In the genomic region with DNA sequence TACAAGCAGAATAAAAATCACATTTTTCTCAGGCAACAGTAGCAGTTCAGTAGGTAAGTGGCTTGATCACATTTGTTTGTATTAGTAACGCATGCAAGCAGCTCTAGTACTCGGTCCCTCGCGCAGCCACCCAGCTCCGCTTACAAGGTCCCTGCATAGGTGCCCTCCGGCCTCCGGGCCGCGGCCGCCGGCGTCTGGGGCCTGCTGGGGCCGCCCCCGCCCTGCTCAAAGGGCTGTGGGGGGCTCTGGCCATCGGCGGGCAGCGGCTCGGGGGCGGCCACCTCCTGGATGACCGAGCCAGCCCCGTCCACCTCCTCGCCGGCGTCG, we compare ENCODE assay signal across 1 cellular context.
TF ChIP-seq lines count a peak whose summit lies in the region.

No MANE protein-coding gene starts in this region.

TF ChIP-seq in endothelial cell of umbilical vein, 7 proteins besides CTCF, POLR2A, EP300 and RAD21:
- TF ChIP-seq MYC (IDR thresholded peaks at IDR 0.05; ENCODE audit: low read depth, low read length) (no peak), MAX (IDR thresholded peaks at IDR 0.05; ENCODE audit: insufficient read depth, insufficient read length) (no peak), GATA2 (IDR thresholded peaks at IDR 0.05; ENCODE audit: insufficient read depth, insufficient read length, low read depth, low read length) (no peak), JUN (IDR thresholded peaks at IDR 0.05; ENCODE audit: borderline replicate concordance, insufficient read depth, insufficient read length, low read depth) (no peak), POLR2AphosphoS5 (IDR thresholded peaks at IDR 0.05; ENCODE audit: insufficient read depth, low read depth, low read length) (no peak), FOS (IDR thresholded peaks at IDR 0.05; ENCODE audit: borderline replicate concordance, insufficient read depth, low read length) (no peak), EZH2 (IDR thresholded peaks at IDR 0.05; ENCODE audit: borderline replicate concordance, low read depth, low read length, severe bottlenecking) (no peak)
